In genomic region chr6:167957626-167958025, GRCh38 we compare ENCODE assay signal across 14 cellular contexts. TPM values are rescaled to one million over a fixed set of nuclear protein-coding genes. Genes with fewer than 3 reads are reported as not detected.
"Had no signal": no experiment of that assay in that cellular context is flagged by ENCODE, and none has a peak within 500 bp of the region (broad histone marks: within the 10 kb centered on the region; RNA-seq: fewer than 3 reads in every experiment).

No MANE protein-coding gene starts in this region.

- H3K27ac ChIP-seq: dorsolateral prefrontal cortex, esophagus squamous epithelium, neutrophil, stomach, thoracic aorta, uterus had no signal

- DNase-seq: amniotic stem cell; dorsolateral prefrontal cortex; esophagus squamous epithelium; foreskin melanocyte; heart left ventricle; left ventricle myocardium superior; naive thymus-derived CD4-positive, alpha-beta T cell; stomach; T-helper 2 cell; uterus had no signal

- H3K9me3 Mint-ChIP-seq: activated naive CD4-positive, alpha-beta T cell treated with anti-CD3 and anti-CD28 coated beads, Interleukin-2, amount 50 U/mL, for 24 hours; naive thymus-derived CD4-positive, alpha-beta T cell had no signal

- H3K36me3 ChIP-seq: neutrophil, uterus had no signal

- H3K4me1 ChIP-seq: esophagus squamous epithelium, uterus had no signal

- H3K36me3 Mint-ChIP-seq: activated naive CD4-positive, alpha-beta T cell treated with anti-CD3 and anti-CD28 coated beads, Interleukin-2, amount 50 U/mL, for 24 hours; naive thymus-derived CD4-positive, alpha-beta T cell had no signal

- H3K27me3 ChIP-seq: dorsolateral prefrontal cortex, esophagus squamous epithelium, heart left ventricle, neutrophil, stomach, uterus had no signal

- ATAC-seq: naive thymus-derived CD4-positive, alpha-beta T cell had no signal

- H3K4me3 ChIP-seq: dorsolateral prefrontal cortex, esophagus squamous epithelium, heart left ventricle, stomach, thoracic aorta, uterus had no signal

- H3K9me3 ChIP-seq: esophagus squamous epithelium, heart left ventricle, neutrophil, stomach, thoracic aorta, uterus had no signal

- H3K27ac Mint-ChIP-seq: activated naive CD4-positive, alpha-beta T cell treated with anti-CD3 and anti-CD28 coated beads, Interleukin-2, amount 50 U/mL, for 24 hours had no signal

- H3K27me3 Mint-ChIP-seq: activated naive CD4-positive, alpha-beta T cell treated with anti-CD3 and anti-CD28 coated beads, Interleukin-2, amount 50 U/mL, for 24 hours had no signal

- H3K4me3 Mint-ChIP-seq: activated naive CD4-positive, alpha-beta T cell treated with anti-CD3 and anti-CD28 coated beads, Interleukin-2, amount 50 U/mL, for 24 hours; naive thymus-derived CD4-positive, alpha-beta T cell had no signal

- H3K4me1 Mint-ChIP-seq: activated naive CD4-positive, alpha-beta T cell treated with anti-CD3 and anti-CD28 coated beads, Interleukin-2, amount 50 U/mL, for 24 hours had no signal

RNA-seq across cellular contexts. Expression of gene KIF25, which starts 39.8 kb away (rescaled TPM):
- total RNA-seq: left ventricle myocardium superior, skeletal muscle tissue, thoracic aorta had no signal
- polyA plus RNA-seq: naive thymus-derived CD4-positive, alpha-beta T cell had no signal
